Comparison of ENCODE assay signal across 25 cellular contexts in genomic region chr4:78219825-78220224, GRCh38.
DNase-seq lines count a peak whose midpoint lies in the region; ATAC-seq, FAIRE-seq and TF ChIP-seq lines count a peak whose summit lies in the region.
"Had no signal": no experiment of that assay in that cellular context is flagged by ENCODE, and none has a peak within 500 bp of the region (broad histone marks: within the 10 kb centered on the region; RNA-seq: fewer than 3 reads in every experiment).

No MANE protein-coding gene starts in this region.

- H3K4me3 Mint-ChIP-seq in nephron progenitor cell = no peak overlapping the region
- H3K4me3 Mint-ChIP-seq: CD14-positive monocyte; CD4-positive, alpha-beta T cell; CD8-positive, alpha-beta memory T cell had no signal

- FAIRE-seq in HepG2 (lab: Jason Lieb, UNC) = peak; percentile 85
- FAIRE-seq: A204.1, GM12891, GM18507, H1 had no signal

- no peaks in the 10 kb centered on the region for H4K20me1 ChIP-seq in HepG2 (ENCODE audit: insufficient read depth, low read length)
- H4K20me1 ChIP-seq: BLaER1 treated with 17β-estradiol and CSF1 and Interleukin-3, amounts not matched to agents 10 nM and 100 nM had no signal

- TF ChIP-seq RAD21 in HepG2 (CRISPR knock-in tag; IDR thresholded peaks at IDR 0.05) = no peak

- H3K4me1 ChIP-seq in HepG2 (ENCODE audit: insufficient read depth, low read length) = peaks cover 47% of the 10 kb centered on the region
- H3K4me1 ChIP-seq in right lobe of liver = no peaks in the 10 kb centered on the region
- peaks cover 14% of the 10 kb centered on the region for H3K4me1 ChIP-seq in foreskin keratinocyte
- H3K4me1 ChIP-seq: BLaER1 treated with 17β-estradiol and CSF1 and Interleukin-3, amounts not matched to agents 10 nM and 100 nM had no signal

- no peak for TF ChIP-seq POLR2A in HepG2 (IDR thresholded peaks at IDR 0.05; ENCODE audit: insufficient read depth in 1 of 2, low read depth in 2 of 2, low read length in 2 of 2)
- TF ChIP-seq POLR2A in right lobe of liver (IDR thresholded peaks at IDR 0.05) = no peak

- H3K4me2 ChIP-seq in HepG2 (ENCODE audit: low read depth, low read length) = peak overlapping the region; percentile 22; the same call in 1 of the 2 replicates
- H3K4me2 ChIP-seq: BLaER1 treated with 17β-estradiol and CSF1 and Interleukin-3, amounts not matched to agents 10 nM and 100 nM had no signal

- intact Hi-C loops in HepG2 (cut with micrococcal nuclease; ENCODE audit: unreplicated experiment) (loop anchor here (5.0 kb wide), 1 partner anchor 83 kb away; no protein-coding TSS in a partner anchor), right lobe of liver (cut with DNase I) (no loop called here)

- in situ Hi-C loops in HepG2 (cut with HindIII; ENCODE audit: extremely low pct_ligation_motif_present, low pct_unique_long_range_greater_than_20kb) = no loop called here
- in situ Hi-C loops in ACHN (cut with HindIII; ENCODE audit: low pct_ligation_motif_present, low pct_unique_long_range_greater_than_20kb, low sequenced_read_pairs) = no loop called here

- no peaks in the 10 kb centered on the region for H3K36me3 Mint-ChIP-seq in nephron progenitor cell (ENCODE audit: low read depth)
- H3K36me3 Mint-ChIP-seq: CD14-positive monocyte; CD8-positive, alpha-beta memory T cell had no signal

- H2AFZ ChIP-seq in HepG2 (ENCODE audit: low read length) = no peak overlapping the region

- CTCF ChIA-PET in HepG2 (lab: Yijun Ruan, JAX; ENCODE audit: low intra/inter-chr PET ratio, low total read pairs) = no interaction called here

- no peak; a peak in 1 of 4 replicates for TF ChIP-seq EP300 in HepG2 (IDR thresholded peaks at IDR 0.05; ENCODE audit: low read depth in 2 of 2, low read length in 2 of 2)
- no peak for TF ChIP-seq EP300 in HepG2 (CRISPR knock-in tag; IDR thresholded peaks at IDR 0.05; ENCODE audit: borderline replicate concordance)

- H3K27ac ChIP-seq in HepG2 (ENCODE audit: extremely low read length, insufficient read depth, low read length) = peak overlapping the region; percentile 19
- H3K27ac ChIP-seq in right lobe of liver = no peak overlapping the region
- no peak overlapping the region for H3K27ac ChIP-seq in foreskin keratinocyte
- H3K27ac ChIP-seq: 22Rv1; BLaER1 treated with 17β-estradiol and CSF1 and Interleukin-3, amounts not matched to agents 10 nM and 100 nM had no signal

- H3K27me3 ChIP-seq in HepG2 (ENCODE audit: control insufficient read depth in 1 of 2, insufficient read depth in 2 of 2, low read length in 2 of 2) (no peaks in the 10 kb centered on the region), right lobe of liver (no peaks in the 10 kb centered on the region), foreskin keratinocyte (no peaks in the 10 kb centered on the region)
- H3K27me3 ChIP-seq: BE2C; BLaER1 treated with 17β-estradiol and CSF1 and Interleukin-3, amounts not matched to agents 10 nM and 100 nM had no signal

- H3K4me3 ChIP-seq in HepG2 (replicated peaks in 1 of 3; ENCODE audit: insufficient read depth in 1 of 3, low read depth in 2 of 3, low read length in 3 of 3) = no peak overlapping the region
- no peak overlapping the region for H3K4me3 ChIP-seq in right lobe of liver
- H3K4me3 ChIP-seq: BLaER1 treated with 17β-estradiol and CSF1 and Interleukin-3, amounts not matched to agents 10 nM and 100 nM had no signal

- H3K27ac Mint-ChIP-seq in nephron progenitor cell = peak overlapping the region; percentile 22
- H3K27ac Mint-ChIP-seq: CD14-positive monocyte; CD4-positive, alpha-beta T cell; CD8-positive, alpha-beta memory T cell had no signal

- no peaks in the 10 kb centered on the region for H3K9me3 ChIP-seq in HepG2 (ENCODE audit: low read length)
- no peaks in the 10 kb centered on the region for H3K9me3 ChIP-seq in right lobe of liver
- H3K9me3 ChIP-seq: BE2C had no signal

- DNase-seq in NCI-H510A treated with DMSO at 0.1 percent for 48 hours (lab: John Stamatoyannopoulos, UW) = peak; percentile 36
- DNase-seq in NCI-H510A (lab: John Stamatoyannopoulos, UW) = no peak
- peak; percentile 65 for DNase-seq in HepG2 (ENCODE audit: low spot score)
- DNase-seq in right lobe of liver = no peak
- no peak for DNase-seq in foreskin keratinocyte
- no peak for DNase-seq in nephron progenitor cell
- no peak for DNase-seq in COLO829 (ENCODE audit: low spot score)
- DNase-seq in ACHN = no peak
- DNase-seq: AML-193; BE2C; Calu3; CD4-positive, alpha-beta T cell; CD8-positive, alpha-beta memory T cell; COR-L47; DMS53; GF-D8; H7; HCEC 1CT had no signal

- no peak overlapping the region for H3K9ac ChIP-seq in HepG2 (ENCODE audit: insufficient read depth, low read depth, low read length)
- H3K9ac ChIP-seq: BLaER1 treated with 17β-estradiol and CSF1 and Interleukin-3, amounts not matched to agents 10 nM and 100 nM had no signal

- no peaks in the 10 kb centered on the region for H3K9me3 Mint-ChIP-seq in nephron progenitor cell
- H3K9me3 Mint-ChIP-seq: CD4-positive, alpha-beta T cell had no signal

- WGBS in HepG2 (ENCODE audit: low lambda C conversion rate) = 14% methylated on average over 2 of the region's 2 CpGs
- WGBS in right lobe of liver (ENCODE audit: insufficient coverage, low coverage, low lambda C conversion rate, missing lambda C conversion rate) = 27% methylated on average over 2 of the region's 2 CpGs

- H3K79me2 ChIP-seq in HepG2 (ENCODE audit: insufficient read depth, low read length) = peaks cover 35% of the 10 kb centered on the region

- no peak for TF ChIP-seq CTCF in HepG2 (CRISPR knock-in tag; IDR thresholded peaks at IDR 0.05)
- TF ChIP-seq CTCF in right lobe of liver (IDR thresholded peaks at IDR 0.05) = no peak
- TF ChIP-seq CTCF in foreskin keratinocyte (conservative IDR thresholded peaks at IDR 0.05) = no peak
- no peak for TF ChIP-seq CTCF in nephron progenitor cell (IDR thresholded peaks at IDR 0.05)

- peaks cover 18% of the 10 kb centered on the region for H3K4me1 Mint-ChIP-seq in nephron progenitor cell
- H3K4me1 Mint-ChIP-seq: CD14-positive monocyte; CD8-positive, alpha-beta memory T cell had no signal

- H3K36me3 ChIP-seq in HepG2 (replicated peaks in 1 of 2; ENCODE audit: control insufficient read depth in 1 of 2, insufficient read depth in 2 of 2, low read length in 2 of 2) (0 out of 5 replicates have a peak, but pooled peaks cover 0 to 1% of the 10 kb centered on the region in 2 experiments), right lobe of liver (no peaks in the 10 kb centered on the region)
- H3K36me3 ChIP-seq: BE2C; BLaER1 treated with 17β-estradiol and CSF1 and Interleukin-3, amounts not matched to agents 10 nM and 100 nM had no signal

- H3K27me3 Mint-ChIP-seq in nephron progenitor cell (ENCODE audit: low read depth, poor library complexity) = no peaks in the 10 kb centered on the region

- ATAC-seq in HepG2 (peak; percentile 93), right lobe of liver (no peak), foreskin keratinocyte (peak; percentile 40)

- BruUV-seq in HepG2 (replicated peaks; lab: Mats Ljungman, UMichigan) = no TSS peak

- POLR2A ChIA-PET in HepG2 (lab: Yijun Ruan, JAX) = interaction anchor here (1.5 kb wide), 2 partner anchors 10 to 161 kb away, joined by 3 to 4 read pairs; no protein-coding TSS in a partner anchor

TF ChIP-seq in HepG2, 621 proteins besides CTCF, POLR2A, EP300 and RAD21 (continues in another document):
- TF ChIP-seq ZFP1 (CRISPR knock-in tag; IDR thresholded peaks at IDR 0.05) (no peak), ZBTB26 (CRISPR knock-in tag; IDR thresholded peaks at IDR 0.05; ENCODE audit: borderline replicate concordance) (peak; percentile 70; the same call in 1 of the 2 replicates), ZKSCAN5 (CRISPR knock-in tag; IDR thresholded peaks at IDR 0.05) (peak; percentile 94), ZNF441 (CRISPR knock-in tag; IDR thresholded peaks at IDR 0.05; ENCODE audit: borderline replicate concordance) (no peak), ZNF597 (CRISPR knock-in tag; IDR thresholded peaks at IDR 0.05) (no peak), ZMYM4 (CRISPR knock-in tag; IDR thresholded peaks at IDR 0.05) (peak; percentile 35; the same call in 1 of the 2 replicates), ZFP91 (CRISPR knock-in tag; IDR thresholded peaks at IDR 0.05; ENCODE audit: borderline replicate concordance) (no peak), ZNF547 (CRISPR knock-in tag; IDR thresholded peaks at IDR 0.05) (no peak), ZNF224 (CRISPR knock-in tag; IDR thresholded peaks at IDR 0.05) (no peak), GATA4 (IDR thresholded peaks at IDR 0.05; ENCODE audit: borderline replicate concordance, low read depth) (no peak), TEAD3 (CRISPR knock-in tag; optimal IDR thresholded peaks at IDR 0.05; ENCODE audit: borderline replicate concordance) (peak; percentile 78), ZNF24 (IDR thresholded peaks at IDR 0.05) (no peak)

Comparison
In these comparisons a context has a peak if more than half of its experiments do, and no peak if none do; other contexts are left out.
1. DNase-seq: peak in NCI-H510A treated with DMSO at 0.1 percent for 48 hours (single experiment) and HepG2 (single experiment); none in NCI-H510A (single experiment), right lobe of liver (0 of 3), foreskin keratinocyte (0 of 2), nephron progenitor cell (single experiment), COLO829 (single experiment) and ACHN (single experiment).
2. ATAC-seq: peak in HepG2 (single experiment) and foreskin keratinocyte (single experiment); none in right lobe of liver (0 of 4).